ENCODE assay signal across 1 cellular context in the genomic region with DNA sequence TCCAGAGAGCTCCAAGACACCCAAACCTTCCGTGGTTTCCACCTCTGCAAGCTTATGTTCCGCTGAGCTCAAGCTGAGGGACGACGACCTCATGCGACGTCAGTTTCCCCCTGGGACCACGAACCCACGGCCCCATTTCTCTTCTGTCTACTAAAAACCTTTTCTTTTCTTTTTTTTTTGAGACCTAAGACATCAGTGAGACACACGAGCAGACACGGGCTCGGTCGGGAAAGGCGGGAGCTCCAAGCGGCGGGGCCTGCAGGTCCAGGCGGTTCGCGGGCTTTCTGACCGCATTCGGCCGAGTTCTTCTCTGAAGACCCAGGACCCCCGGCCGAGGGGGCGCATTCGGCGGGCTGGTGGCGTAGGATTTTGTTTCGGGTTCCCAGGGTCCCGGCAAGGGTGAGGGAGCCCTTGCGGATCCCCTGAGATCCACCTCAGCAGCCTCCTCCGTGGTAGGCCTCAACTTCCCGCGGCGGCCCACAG.
A peak's percentile ranks its signal among the peaks of the same experiment; 100 is the strongest.
TF ChIP-seq lines count a peak whose summit lies in the region.

No MANE protein-coding gene starts in this region.

TF ChIP-seq in K562, 482 proteins besides CTCF, POLR2A, EP300 and RAD21 (continued from another document and continues in another):
- TF ChIP-seq RBFOX2 (IDR thresholded peaks at IDR 0.05; ENCODE audit: low read depth, low read length) = no peak
- TF ChIP-seq CCAR2 (IDR thresholded peaks at IDR 0.05; ENCODE audit: low read depth, low read length) = no peak
- no peak for TF ChIP-seq NFYB (IDR thresholded peaks at IDR 0.05; ENCODE audit: extremely low read depth, insufficient read length)
- TF ChIP-seq ZNF79 (CRISPR knock-in tag; IDR thresholded peaks at IDR 0.05; ENCODE audit: low read depth) = no peak
- TF ChIP-seq, protein P1, sequence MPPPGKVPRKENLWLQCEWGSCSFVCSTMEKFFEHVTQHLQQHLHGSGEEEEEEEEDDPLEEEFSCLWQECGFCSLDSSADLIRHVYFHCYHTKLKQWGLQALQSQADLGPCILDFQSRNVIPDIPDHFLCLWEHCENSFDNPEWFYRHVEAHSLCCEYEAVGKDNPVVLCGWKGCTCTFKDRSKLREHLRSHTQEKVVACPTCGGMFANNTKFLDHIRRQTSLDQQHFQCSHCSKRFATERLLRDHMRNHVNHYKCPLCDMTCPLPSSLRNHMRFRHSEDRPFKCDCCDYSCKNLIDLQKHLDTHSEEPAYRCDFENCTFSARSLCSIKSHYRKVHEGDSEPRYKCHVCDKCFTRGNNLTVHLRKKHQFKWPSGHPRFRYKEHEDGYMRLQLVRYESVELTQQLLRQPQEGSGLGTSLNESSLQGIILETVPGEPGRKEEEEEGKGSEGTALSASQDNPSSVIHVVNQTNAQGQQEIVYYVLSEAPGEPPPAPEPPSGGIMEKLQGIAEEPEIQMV (tag; conservative IDR thresholded peaks at IDR 0.05; ENCODE audit: low read depth) = no peak
- no peak for TF ChIP-seq ZNF384 (IDR thresholded peaks at IDR 0.05; ENCODE audit: low read depth, low read length)
- TF ChIP-seq MEF2A (IDR thresholded peaks at IDR 0.05; ENCODE audit: control insufficient read depth, low read depth, low read length) = no peak
- TF ChIP-seq, protein P2, sequence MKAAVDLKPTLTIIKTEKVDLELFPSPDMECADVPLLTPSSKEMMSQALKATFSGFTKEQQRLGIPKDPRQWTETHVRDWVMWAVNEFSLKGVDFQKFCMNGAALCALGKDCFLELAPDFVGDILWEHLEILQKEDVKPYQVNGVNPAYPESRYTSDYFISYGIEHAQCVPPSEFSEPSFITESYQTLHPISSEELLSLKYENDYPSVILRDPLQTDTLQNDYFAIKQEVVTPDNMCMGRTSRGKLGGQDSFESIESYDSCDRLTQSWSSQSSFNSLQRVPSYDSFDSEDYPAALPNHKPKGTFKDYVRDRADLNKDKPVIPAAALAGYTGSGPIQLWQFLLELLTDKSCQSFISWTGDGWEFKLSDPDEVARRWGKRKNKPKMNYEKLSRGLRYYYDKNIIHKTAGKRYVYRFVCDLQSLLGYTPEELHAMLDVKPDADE (conservative IDR thresholded peaks at IDR 0.05; ENCODE audit: control insufficient read depth, low read depth, low read length) = no peak
- TF ChIP-seq, protein P3, sequence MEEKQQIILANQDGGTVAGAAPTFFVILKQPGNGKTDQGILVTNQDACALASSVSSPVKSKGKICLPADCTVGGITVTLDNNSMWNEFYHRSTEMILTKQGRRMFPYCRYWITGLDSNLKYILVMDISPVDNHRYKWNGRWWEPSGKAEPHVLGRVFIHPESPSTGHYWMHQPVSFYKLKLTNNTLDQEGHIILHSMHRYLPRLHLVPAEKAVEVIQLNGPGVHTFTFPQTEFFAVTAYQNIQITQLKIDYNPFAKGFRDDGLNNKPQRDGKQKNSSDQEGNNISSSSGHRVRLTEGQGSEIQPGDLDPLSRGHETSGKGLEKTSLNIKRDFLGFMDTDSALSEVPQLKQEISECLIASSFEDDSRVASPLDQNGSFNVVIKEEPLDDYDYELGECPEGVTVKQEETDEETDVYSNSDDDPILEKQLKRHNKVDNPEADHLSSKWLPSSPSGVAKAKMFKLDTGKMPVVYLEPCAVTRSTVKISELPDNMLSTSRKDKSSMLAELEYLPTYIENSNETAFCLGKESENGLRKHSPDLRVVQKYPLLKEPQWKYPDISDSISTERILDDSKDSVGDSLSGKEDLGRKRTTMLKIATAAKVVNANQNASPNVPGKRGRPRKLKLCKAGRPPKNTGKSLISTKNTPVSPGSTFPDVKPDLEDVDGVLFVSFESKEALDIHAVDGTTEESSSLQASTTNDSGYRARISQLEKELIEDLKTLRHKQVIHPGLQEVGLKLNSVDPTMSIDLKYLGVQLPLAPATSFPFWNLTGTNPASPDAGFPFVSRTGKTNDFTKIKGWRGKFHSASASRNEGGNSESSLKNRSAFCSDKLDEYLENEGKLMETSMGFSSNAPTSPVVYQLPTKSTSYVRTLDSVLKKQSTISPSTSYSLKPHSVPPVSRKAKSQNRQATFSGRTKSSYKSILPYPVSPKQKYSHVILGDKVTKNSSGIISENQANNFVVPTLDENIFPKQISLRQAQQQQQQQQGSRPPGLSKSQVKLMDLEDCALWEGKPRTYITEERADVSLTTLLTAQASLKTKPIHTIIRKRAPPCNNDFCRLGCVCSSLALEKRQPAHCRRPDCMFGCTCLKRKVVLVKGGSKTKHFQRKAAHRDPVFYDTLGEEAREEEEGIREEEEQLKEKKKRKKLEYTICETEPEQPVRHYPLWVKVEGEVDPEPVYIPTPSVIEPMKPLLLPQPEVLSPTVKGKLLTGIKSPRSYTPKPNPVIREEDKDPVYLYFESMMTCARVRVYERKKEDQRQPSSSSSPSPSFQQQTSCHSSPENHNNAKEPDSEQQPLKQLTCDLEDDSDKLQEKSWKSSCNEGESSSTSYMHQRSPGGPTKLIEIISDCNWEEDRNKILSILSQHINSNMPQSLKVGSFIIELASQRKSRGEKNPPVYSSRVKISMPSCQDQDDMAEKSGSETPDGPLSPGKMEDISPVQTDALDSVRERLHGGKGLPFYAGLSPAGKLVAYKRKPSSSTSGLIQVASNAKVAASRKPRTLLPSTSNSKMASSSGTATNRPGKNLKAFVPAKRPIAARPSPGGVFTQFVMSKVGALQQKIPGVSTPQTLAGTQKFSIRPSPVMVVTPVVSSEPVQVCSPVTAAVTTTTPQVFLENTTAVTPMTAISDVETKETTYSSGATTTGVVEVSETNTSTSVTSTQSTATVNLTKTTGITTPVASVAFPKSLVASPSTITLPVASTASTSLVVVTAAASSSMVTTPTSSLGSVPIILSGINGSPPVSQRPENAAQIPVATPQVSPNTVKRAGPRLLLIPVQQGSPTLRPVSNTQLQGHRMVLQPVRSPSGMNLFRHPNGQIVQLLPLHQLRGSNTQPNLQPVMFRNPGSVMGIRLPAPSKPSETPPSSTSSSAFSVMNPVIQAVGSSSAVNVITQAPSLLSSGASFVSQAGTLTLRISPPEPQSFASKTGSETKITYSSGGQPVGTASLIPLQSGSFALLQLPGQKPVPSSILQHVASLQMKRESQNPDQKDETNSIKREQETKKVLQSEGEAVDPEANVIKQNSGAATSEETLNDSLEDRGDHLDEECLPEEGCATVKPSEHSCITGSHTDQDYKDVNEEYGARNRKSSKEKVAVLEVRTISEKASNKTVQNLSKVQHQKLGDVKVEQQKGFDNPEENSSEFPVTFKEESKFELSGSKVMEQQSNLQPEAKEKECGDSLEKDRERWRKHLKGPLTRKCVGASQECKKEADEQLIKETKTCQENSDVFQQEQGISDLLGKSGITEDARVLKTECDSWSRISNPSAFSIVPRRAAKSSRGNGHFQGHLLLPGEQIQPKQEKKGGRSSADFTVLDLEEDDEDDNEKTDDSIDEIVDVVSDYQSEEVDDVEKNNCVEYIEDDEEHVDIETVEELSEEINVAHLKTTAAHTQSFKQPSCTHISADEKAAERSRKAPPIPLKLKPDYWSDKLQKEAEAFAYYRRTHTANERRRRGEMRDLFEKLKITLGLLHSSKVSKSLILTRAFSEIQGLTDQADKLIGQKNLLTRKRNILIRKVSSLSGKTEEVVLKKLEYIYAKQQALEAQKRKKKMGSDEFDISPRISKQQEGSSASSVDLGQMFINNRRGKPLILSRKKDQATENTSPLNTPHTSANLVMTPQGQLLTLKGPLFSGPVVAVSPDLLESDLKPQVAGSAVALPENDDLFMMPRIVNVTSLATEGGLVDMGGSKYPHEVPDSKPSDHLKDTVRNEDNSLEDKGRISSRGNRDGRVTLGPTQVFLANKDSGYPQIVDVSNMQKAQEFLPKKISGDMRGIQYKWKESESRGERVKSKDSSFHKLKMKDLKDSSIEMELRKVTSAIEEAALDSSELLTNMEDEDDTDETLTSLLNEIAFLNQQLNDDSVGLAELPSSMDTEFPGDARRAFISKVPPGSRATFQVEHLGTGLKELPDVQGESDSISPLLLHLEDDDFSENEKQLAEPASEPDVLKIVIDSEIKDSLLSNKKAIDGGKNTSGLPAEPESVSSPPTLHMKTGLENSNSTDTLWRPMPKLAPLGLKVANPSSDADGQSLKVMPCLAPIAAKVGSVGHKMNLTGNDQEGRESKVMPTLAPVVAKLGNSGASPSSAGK (IDR thresholded peaks at IDR 0.05) = peak; percentile 53; the same call in 1 of the 2 replicates
- TF ChIP-seq, protein P4, sequence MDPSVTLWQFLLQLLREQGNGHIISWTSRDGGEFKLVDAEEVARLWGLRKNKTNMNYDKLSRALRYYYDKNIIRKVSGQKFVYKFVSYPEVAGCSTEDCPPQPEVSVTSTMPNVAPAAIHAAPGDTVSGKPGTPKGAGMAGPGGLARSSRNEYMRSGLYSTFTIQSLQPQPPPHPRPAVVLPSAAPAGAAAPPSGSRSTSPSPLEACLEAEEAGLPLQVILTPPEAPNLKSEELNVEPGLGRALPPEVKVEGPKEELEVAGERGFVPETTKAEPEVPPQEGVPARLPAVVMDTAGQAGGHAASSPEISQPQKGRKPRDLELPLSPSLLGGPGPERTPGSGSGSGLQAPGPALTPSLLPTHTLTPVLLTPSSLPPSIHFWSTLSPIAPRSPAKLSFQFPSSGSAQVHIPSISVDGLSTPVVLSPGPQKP (CRISPR knock-in tag; IDR thresholded peaks at IDR 0.05) = no peak
- TF ChIP-seq LARP7 (IDR thresholded peaks at IDR 0.05) = no peak
- TF ChIP-seq ZFP1 (CRISPR knock-in tag; IDR thresholded peaks at IDR 0.05) = no peak
- TF ChIP-seq, protein P5, sequence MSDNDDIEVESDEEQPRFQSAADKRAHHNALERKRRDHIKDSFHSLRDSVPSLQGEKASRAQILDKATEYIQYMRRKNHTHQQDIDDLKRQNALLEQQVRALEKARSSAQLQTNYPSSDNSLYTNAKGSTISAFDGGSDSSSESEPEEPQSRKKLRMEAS (CRISPR knock-in tag; IDR thresholded peaks at IDR 0.05) = no peak
- TF ChIP-seq, protein P6, sequence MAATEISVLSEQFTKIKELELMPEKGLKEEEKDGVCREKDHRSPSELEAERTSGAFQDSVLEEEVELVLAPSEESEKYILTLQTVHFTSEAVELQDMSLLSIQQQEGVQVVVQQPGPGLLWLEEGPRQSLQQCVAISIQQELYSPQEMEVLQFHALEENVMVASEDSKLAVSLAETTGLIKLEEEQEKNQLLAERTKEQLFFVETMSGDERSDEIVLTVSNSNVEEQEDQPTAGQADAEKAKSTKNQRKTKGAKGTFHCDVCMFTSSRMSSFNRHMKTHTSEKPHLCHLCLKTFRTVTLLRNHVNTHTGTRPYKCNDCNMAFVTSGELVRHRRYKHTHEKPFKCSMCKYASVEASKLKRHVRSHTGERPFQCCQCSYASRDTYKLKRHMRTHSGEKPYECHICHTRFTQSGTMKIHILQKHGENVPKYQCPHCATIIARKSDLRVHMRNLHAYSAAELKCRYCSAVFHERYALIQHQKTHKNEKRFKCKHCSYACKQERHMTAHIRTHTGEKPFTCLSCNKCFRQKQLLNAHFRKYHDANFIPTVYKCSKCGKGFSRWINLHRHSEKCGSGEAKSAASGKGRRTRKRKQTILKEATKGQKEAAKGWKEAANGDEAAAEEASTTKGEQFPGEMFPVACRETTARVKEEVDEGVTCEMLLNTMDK (IDR thresholded peaks at IDR 0.05; ENCODE audit: borderline replicate concordance, insufficient read depth, low read depth, low read length, poor library complexity, severe bottlenecking) = no peak
- peak in 1 of 2 experiments; percentile 11; a peak in 1 of 3 replicates for TF ChIP-seq CBX3 (IDR thresholded peaks at IDR 0.05; ENCODE audit: borderline replicate concordance in 1 of 2, low read length in 2 of 2)
- TF ChIP-seq, protein P7, sequence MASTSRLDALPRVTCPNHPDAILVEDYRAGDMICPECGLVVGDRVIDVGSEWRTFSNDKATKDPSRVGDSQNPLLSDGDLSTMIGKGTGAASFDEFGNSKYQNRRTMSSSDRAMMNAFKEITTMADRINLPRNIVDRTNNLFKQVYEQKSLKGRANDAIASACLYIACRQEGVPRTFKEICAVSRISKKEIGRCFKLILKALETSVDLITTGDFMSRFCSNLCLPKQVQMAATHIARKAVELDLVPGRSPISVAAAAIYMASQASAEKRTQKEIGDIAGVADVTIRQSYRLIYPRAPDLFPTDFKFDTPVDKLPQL (IDR thresholded peaks at IDR 0.05; ENCODE audit: extremely low read depth, insufficient read length) = no peak
- TF ChIP-seq, protein P8, sequence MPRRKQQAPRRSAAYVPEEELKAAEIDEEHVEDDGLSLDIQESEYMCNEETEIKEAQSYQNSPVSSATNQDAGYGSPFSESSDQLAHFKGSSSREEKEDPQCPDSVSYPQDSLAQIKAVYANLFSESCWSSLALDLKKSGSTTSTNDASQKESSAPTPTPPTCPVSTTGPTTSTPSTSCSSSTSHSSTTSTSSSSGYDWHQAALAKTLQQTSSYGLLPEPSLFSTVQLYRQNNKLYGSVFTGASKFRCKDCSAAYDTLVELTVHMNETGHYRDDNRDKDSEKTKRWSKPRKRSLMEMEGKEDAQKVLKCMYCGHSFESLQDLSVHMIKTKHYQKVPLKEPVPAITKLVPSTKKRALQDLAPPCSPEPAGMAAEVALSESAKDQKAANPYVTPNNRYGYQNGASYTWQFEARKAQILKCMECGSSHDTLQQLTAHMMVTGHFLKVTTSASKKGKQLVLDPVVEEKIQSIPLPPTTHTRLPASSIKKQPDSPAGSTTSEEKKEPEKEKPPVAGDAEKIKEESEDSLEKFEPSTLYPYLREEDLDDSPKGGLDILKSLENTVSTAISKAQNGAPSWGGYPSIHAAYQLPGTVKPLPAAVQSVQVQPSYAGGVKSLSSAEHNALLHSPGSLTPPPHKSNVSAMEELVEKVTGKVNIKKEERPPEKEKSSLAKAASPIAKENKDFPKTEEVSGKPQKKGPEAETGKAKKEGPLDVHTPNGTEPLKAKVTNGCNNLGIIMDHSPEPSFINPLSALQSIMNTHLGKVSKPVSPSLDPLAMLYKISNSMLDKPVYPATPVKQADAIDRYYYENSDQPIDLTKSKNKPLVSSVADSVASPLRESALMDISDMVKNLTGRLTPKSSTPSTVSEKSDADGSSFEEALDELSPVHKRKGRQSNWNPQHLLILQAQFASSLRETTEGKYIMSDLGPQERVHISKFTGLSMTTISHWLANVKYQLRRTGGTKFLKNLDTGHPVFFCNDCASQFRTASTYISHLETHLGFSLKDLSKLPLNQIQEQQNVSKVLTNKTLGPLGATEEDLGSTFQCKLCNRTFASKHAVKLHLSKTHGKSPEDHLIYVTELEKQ (CRISPR knock-in tag; IDR thresholded peaks at IDR 0.05) = no peak
- no peak for TF ChIP-seq FIP1L1 (IDR thresholded peaks at IDR 0.05; ENCODE audit: low read depth, low read length, poor library complexity, severe bottlenecking)
